21 cellular contexts compared by ENCODE assay signal in the genomic region with DNA sequence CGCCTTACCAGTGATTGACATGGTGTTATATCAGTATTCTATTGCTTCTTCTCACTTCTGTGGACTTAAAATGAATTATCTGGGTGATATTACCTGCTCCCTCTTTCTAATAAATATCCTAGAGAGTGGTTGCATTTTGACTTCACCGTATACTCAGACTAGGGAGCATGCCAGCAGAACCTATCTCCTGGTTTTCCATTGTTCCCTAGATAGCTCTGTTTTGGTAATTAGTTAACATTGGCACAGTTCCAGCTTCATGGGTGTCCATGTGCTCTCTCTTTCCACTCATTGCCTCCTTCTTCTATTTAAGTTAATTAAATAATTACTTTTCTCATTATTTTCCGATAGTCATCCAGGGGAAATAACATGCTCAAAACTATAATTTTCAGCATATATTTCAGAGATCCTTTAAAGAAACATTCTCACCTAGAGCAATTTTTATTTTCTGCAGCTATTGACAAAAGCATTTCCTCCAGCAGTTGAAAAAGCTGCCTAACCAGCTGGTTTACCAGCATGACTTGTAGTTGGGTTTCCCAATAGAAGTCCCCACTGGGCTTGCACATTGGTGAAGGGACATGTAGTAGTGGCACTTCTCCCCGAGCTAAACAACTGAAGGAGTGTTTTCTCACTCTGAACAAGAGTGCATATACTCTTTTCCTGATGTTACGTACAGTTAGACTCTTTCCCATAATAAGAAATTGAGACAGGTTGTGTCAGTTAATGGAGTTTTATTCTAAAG. TPM values are rescaled to one million over a fixed set of nuclear protein-coding genes. Genes with fewer than 3 reads are reported as not detected.
DNase-seq lines count a peak whose midpoint lies in the region; ATAC-seq and TF ChIP-seq lines count a peak whose summit lies in the region.
"Had no signal": no experiment of that assay in that cellular context is flagged by ENCODE, and none has a peak within 500 bp of the region (broad histone marks: within the 10 kb centered on the region; RNA-seq: fewer than 3 reads in every experiment).

No MANE protein-coding gene starts in this region.

- H3K4me1 ChIP-seq in lower lobe of right lung (no peaks in the 10 kb centered on the region), ovary (ENCODE audit: insufficient read depth) (no peaks in the 10 kb centered on the region)
- H3K4me1 ChIP-seq: gastrocnemius medialis had no signal

- H3K36me3 ChIP-seq in lower lobe of right lung (no peaks in the 10 kb centered on the region), ovary (no peaks in the 10 kb centered on the region)
- H3K36me3 ChIP-seq: gastrocnemius medialis, MG63, thoracic aorta, WERI-Rb-1 had no signal

- no peak for TF ChIP-seq POLR2A in ovary (IDR thresholded peaks at IDR 0.05)

- H3K27ac ChIP-seq in lower lobe of right lung (no peak overlapping the region), ovary (no peak overlapping the region)
- H3K27ac ChIP-seq: gastrocnemius medialis, thoracic aorta, WERI-Rb-1 had no signal

- TF ChIP-seq EP300 in ovary (IDR thresholded peaks at IDR 0.05) = no peak

- no peaks in the 10 kb centered on the region for H3K27me3 ChIP-seq in lower lobe of right lung (ENCODE audit: low read depth)
- no peaks in the 10 kb centered on the region for H3K27me3 ChIP-seq in ovary
- H3K27me3 ChIP-seq: gastrocnemius medialis, MG63 had no signal

- intact Hi-C loops in lower lobe of right lung (cut with DNase I) (no loop called here), ovary (cut with DNase I) (no loop called here)

- no peak for TF ChIP-seq CTCF in lower lobe of right lung (IDR thresholded peaks at IDR 0.05)
- TF ChIP-seq CTCF in ovary (IDR thresholded peaks at IDR 0.05) = no peak

- peak; percentile 13 for DNase-seq in HPDE6-E6E7 (ENCODE audit: extremely low spot score)
- peak; percentile 71 for DNase-seq in NCI-H1694 treated with DMSO at 0.1 percent for 48 hours (lab: John Stamatoyannopoulos, UW)
- peak; percentile 81 for DNase-seq in NCI-H748 treated with DMSO at 0.1 percent for 48 hours (lab: John Stamatoyannopoulos, UW)
- no peak for DNase-seq in lower lobe of right lung
- no peak for DNase-seq in NOMO-1 treated with dmso at 0.1 percent for 144 hours (lab: John Stamatoyannopoulos, UW; ENCODE audit: unreplicated experiment)
- DNase-seq in ovary = no peak
- DNase-seq: activated CD4-positive, alpha-beta memory T cell treated with anti-CD3 and anti-CD28 coated beads for 36 hours; activated naive CD4-positive, alpha-beta T cell treated with anti-CD3 and anti-CD28 coated beads, Interleukin-2, amount 10 ng/mL, durations not matched to agents 7 days and 5 days; activated T-cell treated with anti-CD3 and anti-CD28 coated beads, Interleukin-2, amount 50 U/mL, for 1 hour; anterior cingulate cortex; CD8-positive, alpha-beta memory T cell; gastrocnemius medialis; mesendoderm; MG63; naive thymus-derived CD4-positive, alpha-beta T cell; WERI-Rb-1 had no signal

- H3K9me3 ChIP-seq in lower lobe of right lung = no peaks in the 10 kb centered on the region
- no peaks in the 10 kb centered on the region for H3K9me3 ChIP-seq in ovary
- H3K9me3 ChIP-seq: gastrocnemius medialis, MG63, thoracic aorta had no signal

- whole genome bisulfite sequencing in ovary, 3 donors = 75 to 82% (median 75%) methylated on average over 5 of the region's 5 CpGs

- H3K4me3 ChIP-seq in lower lobe of right lung (no peak overlapping the region), ovary (no peak overlapping the region)
- H3K4me3 ChIP-seq: gastrocnemius medialis, MG63, thoracic aorta had no signal

- ATAC-seq in lower lobe of right lung (peak; percentile 72 to 77), GM19452 (IDR thresholded peaks at IDR 0.05; ENCODE audit: unreplicated experiment) (no peak)
- ATAC-seq: gastrocnemius medialis; naive thymus-derived CD4-positive, alpha-beta T cell; Right ventricle myocardium inferior; sciatic nerve; stimulated activated effector memory CD8-positive, alpha-beta T cell treated with anti-CD3 and anti-CD28 coated beads, Interleukin-12 subunit alpha, Interleukin-12 subunit beta, amount 100 ng/mL, for 72 hours had no signal

RNA-seq across cellular contexts. Expression of gene PAPSS1, which starts 27.9 kb away (rescaled TPM):
- total RNA-seq in lower lobe of right lung (68.2 TPM), ovary (10 to 100 TPM; 19.8 to 50.3 (median 28.0) TPM)
- polyA plus RNA-seq in ovary = 10 to 100 TPM; 27.9 to 48.7 TPM

Comparison
In these comparisons a context has a peak if more than half of its experiments do, and no peak if none do; other contexts are left out.
1. DNase-seq: peak in HPDE6-E6E7 (single experiment), NCI-H1694 treated with DMSO at 0.1 percent for 48 hours (single experiment) and NCI-H748 treated with DMSO at 0.1 percent for 48 hours (single experiment); none in lower lobe of right lung (single experiment), NOMO-1 treated with dmso at 0.1 percent for 144 hours (single experiment) and ovary (0 of 5).